17 cellular contexts compared by ENCODE assay signal in genomic region chr1:25095635-25096200, GRCh38.
DNase-seq lines count a peak whose midpoint lies in the region; ATAC-seq, FAIRE-seq and TF ChIP-seq lines count a peak whose summit lies in the region.
"Had no signal": no experiment of that assay in that cellular context is flagged by ENCODE, and none has a peak within 500 bp of the region (broad histone marks: within the 10 kb centered on the region; RNA-seq: fewer than 3 reads in every experiment).

No MANE protein-coding gene starts in this region.

- TF ChIP-seq POLR2A in GM12892 (IDR thresholded peaks at IDR 0.05; ENCODE audit: low read depth, low read length) = no peak; the same call in 1 of the 2 replicates

- no peak overlapping the region for H3K9ac ChIP-seq in BLaER1
- H3K9ac ChIP-seq: neural progenitor cell had no signal

- peaks cover 0 to 2% (median 0%) of the 10 kb centered on the region in 3 donors for H3K36me3 Mint-ChIP-seq in CD8-positive, alpha-beta memory T cell
- peaks cover 15% of the 10 kb centered on the region for H3K36me3 Mint-ChIP-seq in activated naive CD8-positive, alpha-beta T cell treated with anti-CD3 and anti-CD28 coated beads, Interleukin-2, amount 10 ng/mL, durations not matched to agents 7 days and 5 days
- H3K36me3 Mint-ChIP-seq: neural progenitor cell had no signal

- peak overlapping the region; percentile 49 for H3K4me2 ChIP-seq in BLaER1
- H3K4me2 ChIP-seq: neural progenitor cell had no signal

- no peak overlapping the region for H3K27ac ChIP-seq in BLaER1
- no peak overlapping the region for H3K27ac ChIP-seq in CD8-positive, alpha-beta memory T cell (ENCODE audit: low read depth, low read length)
- H3K27ac ChIP-seq: breast epithelium, esophagus squamous epithelium, neural progenitor cell had no signal

- no peak for FAIRE-seq in GM12892 (lab: Jason Lieb, UNC)
- FAIRE-seq: islet of Langerhans had no signal

- 0 out of 2 replicates have a peak, but pooled peaks cover 3% of the 10 kb centered on the region for H3K27me3 ChIP-seq in BLaER1
- no peaks in the 10 kb centered on the region for H3K27me3 ChIP-seq in CD8-positive, alpha-beta memory T cell (ENCODE audit: insufficient read depth, low read length, poor library complexity, severe bottlenecking)
- H3K27me3 ChIP-seq: breast epithelium, neural progenitor cell had no signal

- POLR2A ChIA-PET in CD8-positive, alpha-beta memory T cell (lab: Charles Lee) = interaction anchor here (1.0 kb wide), 1 partner anchor 30 kb away, joined by 6 read pairs; no protein-coding TSS in a partner anchor
- POLR2A ChIA-PET in activated naive CD8-positive, alpha-beta T cell treated with anti-CD3 and anti-CD28 coated beads, Interleukin-2, amount 10 ng/mL, durations not matched to agents 7 days and 5 days (lab: Charles Lee) = interaction anchor here (0.8 to 1.7 kb wide), 9 partner anchors 59 to 199 kb away, joined by 3 to 5 read pairs (median 5); no protein-coding TSS in a partner anchor

- H3K36me3 ChIP-seq in BLaER1 = no peaks in the 10 kb centered on the region
- no peaks in the 10 kb centered on the region for H3K36me3 ChIP-seq in CD8-positive, alpha-beta memory T cell (ENCODE audit: insufficient read depth, low read length)
- H3K36me3 ChIP-seq: breast epithelium, esophagus squamous epithelium, neural progenitor cell had no signal

- H3K9me3 Mint-ChIP-seq in CD8-positive, alpha-beta memory T cell = no peaks in the 10 kb centered on the region
- peaks cover 4% of the 10 kb centered on the region for H3K9me3 Mint-ChIP-seq in activated naive CD8-positive, alpha-beta T cell treated with anti-CD3 and anti-CD28 coated beads, Interleukin-2, amount 10 ng/mL, durations not matched to agents 7 days and 5 days
- H3K9me3 Mint-ChIP-seq: neural progenitor cell had no signal

- no peaks in the 10 kb centered on the region for H3K27me3 Mint-ChIP-seq in CD8-positive, alpha-beta memory T cell
- peaks cover 2% of the 10 kb centered on the region for H3K27me3 Mint-ChIP-seq in activated naive CD8-positive, alpha-beta T cell treated with anti-CD3 and anti-CD28 coated beads, Interleukin-2, amount 10 ng/mL, durations not matched to agents 7 days and 5 days

- peak overlapping the region; percentile 44 to 89 (median 78) for H3K4me3 Mint-ChIP-seq in CD8-positive, alpha-beta memory T cell
- H3K4me3 Mint-ChIP-seq in activated naive CD8-positive, alpha-beta T cell treated with anti-CD3 and anti-CD28 coated beads, Interleukin-2, amount 10 ng/mL, durations not matched to agents 7 days and 5 days = peak overlapping the region; percentile 69
- H3K4me3 Mint-ChIP-seq: neural progenitor cell had no signal

- peaks cover 80% of the 10 kb centered on the region for H3K4me1 ChIP-seq in BLaER1
- peaks cover 69% of the 10 kb centered on the region for H3K4me1 ChIP-seq in CD8-positive, alpha-beta memory T cell (ENCODE audit: insufficient read depth, low read length)
- H3K4me1 ChIP-seq: breast epithelium, neural progenitor cell had no signal

- peaks cover 15% of the 10 kb centered on the region for H3K9me3 ChIP-seq in BLaER1
- no peaks in the 10 kb centered on the region for H3K9me3 ChIP-seq in CD8-positive, alpha-beta memory T cell (ENCODE audit: low read length)

- peak in 3 of 5 donors; percentile 43 to 57 (median 53) for DNase-seq in CD8-positive, alpha-beta memory T cell
- peak; percentile 61 to 73 for DNase-seq in Kasumi-1 (lab: John Stamatoyannopoulos, UW)
- DNase-seq in activated naive CD8-positive, alpha-beta T cell treated with anti-CD3 and anti-CD28 coated beads, Interleukin-2, amount 10 ng/mL, durations not matched to agents 7 days and 5 days = peak; percentile 51
- DNase-seq in activated CD4-positive, CD25-positive, alpha-beta regulatory T cell treated with anti-CD3 and anti-CD28 coated beads, Interleukin-2, amount 50 U/mL, for 72 hours = no peak
- DNase-seq in GM12892 (ENCODE audit: insufficient read length) = no peak
- no peak for DNase-seq in OCI-M2 (lab: John Stamatoyannopoulos, UW; ENCODE audit: unreplicated experiment)
- DNase-seq: activated CD4-positive, alpha-beta T cell treated with anti-CD3 and anti-CD28 coated beads for 4 hours; esophagus squamous epithelium; NCI-H1105; T1000 had no signal

- CTCF ChIA-PET in CD8-positive, alpha-beta memory T cell (lab: Charles Lee) = interaction anchor here (0.9 to 8.8 kb wide), 8 partner anchors 15 to 248 kb away, joined by 3 to 114 read pairs (median 4); partner anchors contain the start of gene RUNX3

- H3K27ac Mint-ChIP-seq in CD8-positive, alpha-beta memory T cell = peak overlapping the region; percentile 84 to 98 (median 90)
- H3K27ac Mint-ChIP-seq in activated naive CD8-positive, alpha-beta T cell treated with anti-CD3 and anti-CD28 coated beads, Interleukin-2, amount 10 ng/mL, durations not matched to agents 7 days and 5 days = peak overlapping the region; percentile 86
- H3K27ac Mint-ChIP-seq: neural progenitor cell had no signal

- peaks cover 71 to 96% (median 77%) of the 10 kb centered on the region in 3 donors for H3K4me1 Mint-ChIP-seq in CD8-positive, alpha-beta memory T cell
- H3K4me1 Mint-ChIP-seq in activated naive CD8-positive, alpha-beta T cell treated with anti-CD3 and anti-CD28 coated beads, Interleukin-2, amount 10 ng/mL, durations not matched to agents 7 days and 5 days = peaks cover 78% of the 10 kb centered on the region

- no peak overlapping the region for H3K4me3 ChIP-seq in BLaER1
- peak overlapping the region; percentile 38 for H3K4me3 ChIP-seq in CD8-positive, alpha-beta memory T cell (ENCODE audit: low read length)
- H3K4me3 ChIP-seq: breast epithelium, esophagus squamous epithelium, neural progenitor cell had no signal

- H4K20me1 ChIP-seq in BLaER1 = no peaks in the 10 kb centered on the region

- peak; percentile 52 for ATAC-seq in activated naive CD8-positive, alpha-beta T cell treated with anti-CD3 and anti-CD28 coated beads, Interleukin-2, amount 10 ng/mL, durations not matched to agents 7 days and 5 days (ENCODE audit: low read depth)
- no peak for ATAC-seq in HG03469 (IDR thresholded peaks at IDR 0.05; ENCODE audit: unreplicated experiment)
- ATAC-seq: HCT116, Right ventricle myocardium inferior had no signal

Comparison
In these comparisons a context has a peak if more than half of its experiments do, and no peak if none do; other contexts are left out.
1. DNase-seq: peak in CD8-positive, alpha-beta memory T cell (3 of 5), Kasumi-1 (2 of 2) and activated naive CD8-positive, alpha-beta T cell treated with anti-CD3 and anti-CD28 coated beads, Interleukin-2, amount 10 ng/mL, durations not matched to agents 7 days and 5 days (single experiment); none in activated CD4-positive, CD25-positive, alpha-beta regulatory T cell treated with anti-CD3 and anti-CD28 coated beads, Interleukin-2, amount 50 U/mL, for 72 hours (single experiment), GM12892 (single experiment) and OCI-M2 (single experiment).